Comparison of ENCODE assay signal across 9 cellular contexts in genomic region chr7:112207765-112208164, GRCh38. TPM values are rescaled to one million over a fixed set of nuclear protein-coding genes. Genes with fewer than 3 reads are reported as not detected.
DNase-seq lines count a peak whose midpoint lies in the region; ATAC-seq and TF ChIP-seq lines count a peak whose summit lies in the region.
"Had no signal": no experiment of that assay in that cellular context is flagged by ENCODE, and none has a peak within 500 bp of the region (broad histone marks: within the 10 kb centered on the region; RNA-seq: fewer than 3 reads in every experiment).

No MANE protein-coding gene starts in this region.

- no peaks in the 10 kb centered on the region for H3K9me3 Mint-ChIP-seq in activated T-cell treated with anti-CD3 and anti-CD28 coated beads, Interleukin-2, amount 50 U/mL, for 24 hours
- H3K9me3 Mint-ChIP-seq in stimulated activated effector memory CD8-positive, alpha-beta T cell treated with anti-CD3 and anti-CD28 coated beads, Interleukin-12 subunit alpha, Interleukin-12 subunit beta, amount 100 ng/mL, for 72 hours: no peaks in the 10 kb centered on the region

- H3K4me3 ChIP-seq in fibroblast of the aortic adventitia (ENCODE audit: low read depth, low read length): peak overlapping the region; percentile 76

- no peaks in the 10 kb centered on the region for H3K9me3 ChIP-seq in T-helper 17 cell (ENCODE audit: control insufficient read depth, low read length, poor library complexity, severe bottlenecking)

- peak overlapping the region; percentile 88 for H3K4me3 Mint-ChIP-seq in activated T-cell treated with anti-CD3 and anti-CD28 coated beads, Interleukin-2, amount 50 U/mL, for 24 hours
- H3K4me3 Mint-ChIP-seq in T-helper 17 cell: peak overlapping the region; percentile 96
- H3K4me3 Mint-ChIP-seq in stimulated activated effector memory CD8-positive, alpha-beta T cell treated with anti-CD3 and anti-CD28 coated beads, Interleukin-12 subunit alpha, Interleukin-12 subunit beta, amount 100 ng/mL, for 72 hours: peak overlapping the region; percentile 99

- peaks cover 11% of the 10 kb centered on the region for H3K36me3 Mint-ChIP-seq in activated T-cell treated with anti-CD3 and anti-CD28 coated beads, Interleukin-2, amount 50 U/mL, for 24 hours (ENCODE audit: low read depth)
- H3K36me3 Mint-ChIP-seq in T-helper 17 cell (ENCODE audit: low read depth): peaks cover 6% of the 10 kb centered on the region
- H3K36me3 Mint-ChIP-seq in stimulated activated effector memory CD8-positive, alpha-beta T cell treated with anti-CD3 and anti-CD28 coated beads, Interleukin-12 subunit alpha, Interleukin-12 subunit beta, amount 100 ng/mL, for 72 hours: no peaks in the 10 kb centered on the region

- TF ChIP-seq CTCF in fibroblast of the aortic adventitia (IDR thresholded peaks at IDR 0.05; ENCODE audit: insufficient read depth, low read length): no peak

- H3K4me1 Mint-ChIP-seq in activated T-cell treated with anti-CD3 and anti-CD28 coated beads, Interleukin-2, amount 50 U/mL, for 24 hours (ENCODE audit: low read depth): peaks cover 52% of the 10 kb centered on the region
- H3K4me1 Mint-ChIP-seq in T-helper 17 cell: peaks cover 41% of the 10 kb centered on the region
- peaks cover 42% of the 10 kb centered on the region for H3K4me1 Mint-ChIP-seq in stimulated activated effector memory CD8-positive, alpha-beta T cell treated with anti-CD3 and anti-CD28 coated beads, Interleukin-12 subunit alpha, Interleukin-12 subunit beta, amount 100 ng/mL, for 72 hours

- H3K27ac Mint-ChIP-seq in activated T-cell treated with anti-CD3 and anti-CD28 coated beads, Interleukin-2, amount 50 U/mL, for 24 hours: no peak overlapping the region
- peak overlapping the region; percentile 96 for H3K27ac Mint-ChIP-seq in T-helper 17 cell
- H3K27ac Mint-ChIP-seq in stimulated activated effector memory CD8-positive, alpha-beta T cell treated with anti-CD3 and anti-CD28 coated beads, Interleukin-12 subunit alpha, Interleukin-12 subunit beta, amount 100 ng/mL, for 72 hours: no peak overlapping the region

- ATAC-seq in T-helper 17 cell: no peak
- no peak for ATAC-seq in stimulated activated effector memory CD8-positive, alpha-beta T cell treated with anti-CD3 and anti-CD28 coated beads, Interleukin-12 subunit alpha, Interleukin-12 subunit beta, amount 100 ng/mL, for 72 hours
- ATAC-seq in GM21528 (IDR thresholded peaks at IDR 0.05; ENCODE audit: low FRiP score, unreplicated experiment): no peak

- H3K27me3 Mint-ChIP-seq in activated T-cell treated with anti-CD3 and anti-CD28 coated beads, Interleukin-2, amount 50 U/mL, for 24 hours: peaks cover 27% of the 10 kb centered on the region
- peaks cover 21% of the 10 kb centered on the region for H3K27me3 Mint-ChIP-seq in T-helper 17 cell

- no peak for DNase-seq in activated T-cell treated with anti-CD3 and anti-CD28 coated beads, Interleukin-2, amount 50 U/mL, for 24 hours
- no peak for DNase-seq in activated T-cell treated with anti-CD3 and anti-CD28 coated beads for 4 hours
- DNase-seq in T-helper 17 cell: no peak
- DNase-seq in fibroblast of the aortic adventitia (ENCODE audit: low read depth): no peak
- no peak for DNase-seq in stimulated activated effector memory CD8-positive, alpha-beta T cell treated with anti-CD3 and anti-CD28 coated beads, Interleukin-12 subunit alpha, Interleukin-12 subunit beta, amount 100 ng/mL, for 72 hours (ENCODE audit: low spot score in 2 of 2)
- DNase-seq in iPS-NIHi7 (ENCODE audit: extremely low spot score): no peak
- no peak for DNase-seq in stimulated activated CD4-positive, alpha-beta T cell treated with anti-CD3 and anti-CD28 coated beads, Interleukin-4, amount 100 ng/mL, for 24 hours
- DNase-seq: NCI-H2171 treated with DMSO at 0.1 percent for 48 hours had no signal

RNA-seq across cellular contexts. Expression of gene ZNF277, which starts 1.3 kb away (rescaled TPM):
- 10 to 100 TPM; 25.7 to 28.8 TPM for total RNA-seq in T-helper 17 cell
- total RNA-seq in fibroblast of the aortic adventitia (ENCODE audit: low replicate concordance): 41.4 and 42.8 TPM in 2 replicates

RNA-seq across cellular contexts. Expression of gene DOCK4, which starts 1.6 kb away (rescaled TPM):
- under 1 TPM; 0.18 to 0.57 TPM for total RNA-seq in T-helper 17 cell
- total RNA-seq in fibroblast of the aortic adventitia (ENCODE audit: low replicate concordance): 7.6 and 25.9 TPM in 2 replicates
